ENCODE assay signal across 21 cellular contexts in genomic region chr12:107145397-107145796, GRCh38. TPM values are rescaled to one million over a fixed set of nuclear protein-coding genes. Genes with fewer than 3 reads are reported as not detected.
DNase-seq lines count a peak whose midpoint lies in the region; ATAC-seq, FAIRE-seq and TF ChIP-seq lines count a peak whose summit lies in the region.
"Had no signal": no experiment of that assay in that cellular context is flagged by ENCODE, and none has a peak within 500 bp of the region (broad histone marks: within the 10 kb centered on the region; RNA-seq: fewer than 3 reads in every experiment).

No MANE protein-coding gene starts in this region.

- no peak overlapping the region for H3K4me2 ChIP-seq in H1 (ENCODE audit: insufficient read depth in 1 of 2, low read depth in 2 of 2, low read length in 2 of 2)

- H3K36me3 ChIP-seq in H1 (ENCODE audit: control insufficient read depth in 2 of 4, insufficient read depth in 4 of 4, low read length in 3 of 4): no peaks in the 10 kb centered on the region
- H3K36me3 ChIP-seq in lower lobe of right lung: no peaks in the 10 kb centered on the region
- no peaks in the 10 kb centered on the region for H3K36me3 ChIP-seq in sigmoid colon

- H4K91ac ChIP-seq in H1 (replicated peaks; ENCODE audit: insufficient read length, low read length): no peak overlapping the region

- no peak overlapping the region for H3K4ac ChIP-seq in H1 (replicated peaks; ENCODE audit: insufficient read length, low read depth, low read length)

- H3K27me3 ChIP-seq in H1 (replicated peaks in 1 of 4; ENCODE audit: control insufficient read depth in 3 of 4, extremely low read depth in 1 of 4, insufficient read depth in 3 of 4, low read length in 3 of 4) (no peaks in the 10 kb centered on the region), lower lobe of right lung (ENCODE audit: low read depth) (no peaks in the 10 kb centered on the region), sigmoid colon (no peaks in the 10 kb centered on the region)

- no peaks in the 10 kb centered on the region for H4K20me1 ChIP-seq in H1 (replicated peaks in 1 of 2; ENCODE audit: control insufficient read depth in 1 of 2, insufficient read depth in 2 of 2, low read length in 2 of 2)

- no peak for ATAC-seq in HG02678 (IDR thresholded peaks at IDR 0.05; ENCODE audit: unreplicated experiment)
- no peak for ATAC-seq in lower lobe of right lung
- ATAC-seq: activated CD4-positive, CD25-positive, alpha-beta regulatory T cell treated with anti-CD3 and anti-CD28 coated beads, Interleukin-2, amount 50 U/mL, for 24 hours; left colon; stimulated activated naive CD8-positive, alpha-beta T cell treated with anti-CD3 and anti-CD28 coated beads, Interleukin-15, Interleukin-2, amounts not matched to agents 100 U/mL and 50 U/mL, for 24 hours had no signal

- H3K9ac ChIP-seq in H1 (replicated peaks in 1 of 4; ENCODE audit: extremely low read depth in 1 of 4, low read depth in 3 of 4, low read length in 3 of 4): no peak overlapping the region

- H3K18ac ChIP-seq in H1 (ENCODE audit: extremely low read depth, low read length): no peak overlapping the region

- POLR2A ChIA-PET in H1 (lab: Charles Lee; ENCODE audit: partially characterized antibody): no interaction called here

- DNase-seq in H54 (ENCODE audit: insufficient read length, low spot score) (no peak), RPMI7951 (ENCODE audit: low read depth) (peak; percentile 53), H1 (ENCODE audit: low read depth in 1 of 2, low spot score in 2 of 2) (no peak), kidney glomerular epithelial cell (lab: John Stamatoyannopoulos, UW) (peak; percentile 61), NCI-H774 (lab: John Stamatoyannopoulos, UW) (no peak), lower lobe of right lung (no peak), sigmoid colon (no peak)
- DNase-seq: activated naive CD4-positive, alpha-beta T cell; activated T-cell treated with anti-CD3 and anti-CD28 coated beads, Interleukin-2, amount 50 U/mL, for 1 hour; aorta; CD4-positive, CD25-positive, alpha-beta regulatory T cell; cerebellar nuclear complex; left colon; naive B cell; occipital lobe; Right ventricle myocardium superior; stimulated activated CD4-positive, alpha-beta T cell treated with anti-CD3 and anti-CD28 coated beads, Interleukin-4, amount 100 ng/mL, for 4 hours; stimulated activated naive CD8-positive, alpha-beta T cell treated with anti-CD3 and anti-CD28 coated beads, Interleukin-15, Interleukin-2, amounts not matched to agents 100 U/mL and 50 U/mL, for 24 hours had no signal

- H2AFZ ChIP-seq in H1 (ENCODE audit: low read length): 0 out of 2 replicates have a peak overlapping the region, but pooled peaks have one; percentile 59

- TF ChIP-seq EP300 in H1 (IDR thresholded peaks at IDR 0.05; ENCODE audit: borderline replicate concordance in 1 of 2, low read depth in 2 of 2, low read length in 2 of 2) (no peak), sigmoid colon (IDR thresholded peaks at IDR 0.05) (no peak)

- 85% methylated on average over 6 of the region's 6 CpGs; no CpG with 5 or more reads in 1 of the 2 experiments for WGBS in H1 (ENCODE audit: extremely low coverage in 1 of 2, insufficient coverage in 1 of 2, insufficient read length in 1 of 2, insufficient replicate concordance in 2 of 2, low coverage in 1 of 2, low lambda C conversion rate in 2 of 2, missing lambda C conversion rate in 1 of 2), 2 experiments
- WGBS in sigmoid colon, 2 donors: 67 to 70% methylated on average over 6 of the region's 6 CpGs

- no peak overlapping the region for H3K23ac ChIP-seq in H1 (ENCODE audit: insufficient read length)

- no peak overlapping the region for H3K56ac ChIP-seq in H1 (replicated peaks; ENCODE audit: insufficient read length, low read depth, low read length)

- no peak overlapping the region for H2BK12ac ChIP-seq in H1 (ENCODE audit: low read depth, low read length)

- H2BK15ac ChIP-seq in H1 (ENCODE audit: low read length): no peak overlapping the region

- no peak overlapping the region for H2BK5ac ChIP-seq in H1 (ENCODE audit: low read depth, low read length)

- H3K79me2 ChIP-seq in H1 (ENCODE audit: control insufficient read depth in 1 of 2, insufficient read depth in 2 of 2, low read length in 2 of 2): no peaks in the 10 kb centered on the region

- intact Hi-C loops in lower lobe of right lung (cut with DNase I) (no loop called here), sigmoid colon (cut with DNase I) (no loop called here)

- CTCF ChIA-PET in H1 (lab: Charles Lee; ENCODE audit: partially characterized antibody): interaction anchor here (1.3 to 6.4 kb wide), 3 partner anchors 10 to 15 kb away, joined by 7 to 45 read pairs (median 15); no protein-coding TSS in a partner anchor

- H2BK120ac ChIP-seq in H1 (replicated peaks; ENCODE audit: low read depth, low read length): no peak overlapping the region

- TF ChIP-seq RAD21 in H1 (IDR thresholded peaks at IDR 0.05 in 1 of 2, conservative IDR thresholded peaks at IDR 0.05 in 1 of 2; ENCODE audit: low read depth in 2 of 2, low read length in 2 of 2): no peak

- H3K9me3 ChIP-seq in H1 (ENCODE audit: insufficient read depth in 2 of 2, low read depth in 1 of 2, low read length in 1 of 2) (no peaks in the 10 kb centered on the region), lower lobe of right lung (no peaks in the 10 kb centered on the region), sigmoid colon (no peaks in the 10 kb centered on the region)

- TF ChIP-seq CTCF in H1 (IDR thresholded peaks at IDR 0.05; ENCODE audit: control extremely low read depth in 1 of 3, insufficient read depth in 1 of 3, low read depth in 1 of 3, low read length in 3 of 3) (no peak), lower lobe of right lung (IDR thresholded peaks at IDR 0.05) (no peak), sigmoid colon (IDR thresholded peaks at IDR 0.05) (no peak)

- TF ChIP-seq POLR2A in H54 (IDR thresholded peaks at IDR 0.05; ENCODE audit: low read depth, low read length): no peak
- TF ChIP-seq POLR2A in H1 (IDR thresholded peaks at IDR 0.05; ENCODE audit: control extremely low read depth in 1 of 2, low read depth in 2 of 2, low read length in 2 of 2): no peak
- no peak for TF ChIP-seq POLR2A in sigmoid colon (IDR thresholded peaks at IDR 0.05)

- H3K4me1 ChIP-seq in H1 (replicated peaks in 1 of 4; ENCODE audit: control insufficient read depth in 3 of 4, insufficient read depth in 4 of 4, low read length in 3 of 4) (no peaks in the 10 kb centered on the region), lower lobe of right lung (no peaks in the 10 kb centered on the region), sigmoid colon (no peaks in the 10 kb centered on the region)

- H3K14ac ChIP-seq in H1 (ENCODE audit: insufficient read length): no peak overlapping the region

- H3K27ac ChIP-seq in H1 (ENCODE audit: low read depth, low read length) (no peak overlapping the region), lower lobe of right lung (no peak overlapping the region), sigmoid colon (no peak overlapping the region)

- H3K23me2 ChIP-seq in H1 (ENCODE audit: low read depth, low read length): no peaks in the 10 kb centered on the region

- no peaks in the 10 kb centered on the region for H3K79me1 ChIP-seq in H1 (ENCODE audit: low read depth, low read length)

- no peak overlapping the region for H4K5ac ChIP-seq in H1 (ENCODE audit: insufficient read length, low read depth, low read length)

- no peak overlapping the region for H3K4me3 ChIP-seq in H1 (ENCODE audit: extremely low read depth in 1 of 4, insufficient read depth in 2 of 4, low read depth in 3 of 4, low read length in 4 of 4)
- H3K4me3 ChIP-seq in lower lobe of right lung: no peak overlapping the region
- H3K4me3 ChIP-seq in sigmoid colon: no peak overlapping the region

- no peak overlapping the region for H2BK20ac ChIP-seq in H1 (ENCODE audit: low read length)

- no peak overlapping the region for H4K8ac ChIP-seq in H1 (ENCODE audit: extremely low read depth, insufficient read depth, low read length)

- H2AK5ac ChIP-seq in H1 (ENCODE audit: low read depth, low read length): no peak overlapping the region

- FAIRE-seq in H54 (lab: Jason Lieb, UNC) (peak; percentile 77), H1 (lab: Jason Lieb, UNC) (no peak)
- FAIRE-seq: GM12891 had no signal

TF ChIP-seq in H1, 55 proteins besides CTCF, POLR2A, EP300 and RAD21:
- no peak for TF ChIP-seq ASH2L (IDR thresholded peaks at IDR 0.05; ENCODE audit: low read length)
- TF ChIP-seq RXRA (IDR thresholded peaks at IDR 0.05; ENCODE audit: insufficient read depth, low read depth, low read length): no peak
- TF ChIP-seq NRF1 (IDR thresholded peaks at IDR 0.05; ENCODE audit: low read depth, low read length): no peak
- TF ChIP-seq EGR1 (IDR thresholded peaks at IDR 0.05; ENCODE audit: borderline replicate concordance, low read depth, low read length): no peak
- TF ChIP-seq CBX5 (IDR thresholded peaks at IDR 0.05; ENCODE audit: low read depth, low read length): no peak
- TF ChIP-seq SP1 (IDR thresholded peaks at IDR 0.05; ENCODE audit: low read depth, low read length): no peak

RNA-seq across cellular contexts. Expression of gene CRY1, which starts 52.0 kb away (rescaled TPM):
- 17.2 and 18.2 TPM in 2 replicates for total RNA-seq in RPMI7951 (2014; rRNA removed; shearing (Covaris generic))
- 25.1 TPM in 2 replicates for total RNA-seq in H1 (2021; fragmentation: NEBNext Ultra II Directional; extraction: Animal tissue kit (Norgen Biotek cat#: 25700))
- polyA plus RNA-seq in H1 (2011; rRNA removed) (13.6 and 20.4 TPM in 2 replicates), sigmoid colon (1 to 10 TPM; 7.2 to 9.7 (median 7.7) TPM)
- polyA plus RNA-seq in H1 (2011; cell fraction: cytosol; rRNA removed): 9.9 TPM
- 13.8 TPM for polyA plus RNA-seq in H1 (2011; cell fraction: nucleus; rRNA removed)
- polyA plus RNA-seq in H1 (2012, experiment 1 of 2): 10.0 to 10.6 TPM (median 10.3 TPM) in 4 replicates
- 2.0 TPM for polyA plus RNA-seq in H1 (2012, experiment 2 of 2)
- 15.1 TPM for polyA plus RNA-seq in H1 (2013, experiment 1 of 2)
- 14.4 TPM for polyA plus RNA-seq in H1 (2013, experiment 2 of 2)
- 8.5 and 9.7 TPM in 2 replicates for polyA minus RNA-seq in H1 (2011; rRNA and poly(A)+ RNA removed)
- 12.1 TPM for polyA minus RNA-seq in H1 (2011; cell fraction: cytosol; rRNA and poly(A)+ RNA removed)
- polyA minus RNA-seq in H1 (2011; cell fraction: nucleus; rRNA and poly(A)+ RNA removed): 21.3 TPM
- total RNA-seq in lower lobe of right lung (18.8 TPM), sigmoid colon (10 to 100 TPM; 20.3 to 40.4 (median 27.3) TPM)

Comparison
In these comparisons a context has a peak if more than half of its experiments do, and no peak if none do; other contexts are left out.
1. DNase-seq: peak in RPMI7951 (single experiment) and kidney glomerular epithelial cell (single experiment); none in H54 (single experiment), H1 (0 of 2), NCI-H774 (single experiment), lower lobe of right lung (single experiment) and sigmoid colon (single experiment).